Comparison of ENCODE assay signal across 16 cellular contexts in genomic region chr3:188415196-188415595, GRCh38.
DNase-seq lines count a peak whose midpoint lies in the region; ATAC-seq and TF ChIP-seq lines count a peak whose summit lies in the region.
"Had no signal": no experiment of that assay in that cellular context is flagged by ENCODE, and none has a peak within 500 bp of the region (broad histone marks: within the 10 kb centered on the region; RNA-seq: fewer than 3 reads in every experiment).

No MANE protein-coding gene starts in this region.

- H4K20me1 ChIP-seq in GM23248 (ENCODE audit: insufficient read depth): no peaks in the 10 kb centered on the region

- H3K9me3 ChIP-seq in GM23248 (ENCODE audit: low read depth): no peaks in the 10 kb centered on the region
- H3K9me3 ChIP-seq in gastrocnemius medialis: no peaks in the 10 kb centered on the region
- H3K9me3 ChIP-seq in uterus: no peaks in the 10 kb centered on the region
- H3K9me3 ChIP-seq in psoas muscle: no peaks in the 10 kb centered on the region

- no peak overlapping the region for H3K4me3 ChIP-seq in GM23248
- no peak overlapping the region for H3K4me3 ChIP-seq in gastrocnemius medialis
- H3K4me3 ChIP-seq in uterus: no peak overlapping the region
- no peak overlapping the region for H3K4me3 ChIP-seq in psoas muscle
- H3K4me3 ChIP-seq: GM23338 had no signal

- TF ChIP-seq POLR2A in gastrocnemius medialis (IDR thresholded peaks at IDR 0.05) (no peak), uterus (IDR thresholded peaks at IDR 0.05) (no peak)

- 0 out of 2 replicates have a peak, but pooled peaks cover 4% of the 10 kb centered on the region for H3F3A ChIP-seq in GM23248 (ENCODE audit: insufficient read depth)

- no peak overlapping the region for H2AFZ ChIP-seq in GM23248
- H2AFZ ChIP-seq: GM23338 had no signal

- H3K36me3 ChIP-seq in GM23248 (ENCODE audit: low read depth) (no peaks in the 10 kb centered on the region), gastrocnemius medialis (no peaks in the 10 kb centered on the region), uterus (no peaks in the 10 kb centered on the region), psoas muscle (ENCODE audit: insufficient read depth in 1 of 2, low read depth in 1 of 2) (no peaks in the 10 kb centered on the region)

- ATAC-seq in gastrocnemius medialis (no peak), psoas muscle (no peak), HG03175 (IDR thresholded peaks at IDR 0.05; ENCODE audit: unreplicated experiment) (no peak)
- ATAC-seq: GM23338 had no signal

- no peak overlapping the region for H3K27ac ChIP-seq in GM23248
- peak overlapping the region in 3 of 4 donors; percentile 81 to 84 (median 82) for H3K27ac ChIP-seq in gastrocnemius medialis
- no peak overlapping the region for H3K27ac ChIP-seq in uterus
- no peak overlapping the region for H3K27ac ChIP-seq in psoas muscle
- H3K27ac ChIP-seq: HL-60 had no signal

- no peak overlapping the region for H3K9ac ChIP-seq in GM23248

- H3K4me2 ChIP-seq in GM23248 (ENCODE audit: unreplicated experiment): no peak overlapping the region
- H3K4me2 ChIP-seq: GM23338 had no signal

- intact Hi-C loops in gastrocnemius medialis (cut with DNase I; ENCODE audit: low total_unique reads) (loop anchor here (5.0 kb wide), 2 partner anchors 537 to 673 kb away; no protein-coding TSS in a partner anchor), uterus (cut with DNase I; ENCODE audit: low total_unique reads) (no loop called here), psoas muscle (cut with DNase I) (no loop called here)

- no peaks in the 10 kb centered on the region for H3K9me2 ChIP-seq in GM23248 (ENCODE audit: insufficient read depth)

- H3K4me1 ChIP-seq in GM23248 (ENCODE audit: insufficient read depth) (peaks cover 27% of the 10 kb centered on the region), gastrocnemius medialis (peaks cover 9 to 27% of the 10 kb centered on the region in 2 donors), uterus (no peaks in the 10 kb centered on the region), psoas muscle (peaks cover 14% of the 10 kb centered on the region)

- WGBS in GM23248 (ENCODE audit: low coverage in 1 of 2, low lambda C conversion rate in 2 of 2, missing lambda C conversion rate in 2 of 2), 2 experiments: 39 to 42% methylated on average over 3 of the region's 3 CpGs
- 50 to 79% (median 68%) methylated on average over 3 of the region's 3 CpGs for WGBS in psoas muscle, 3 donors

- no peak for TF ChIP-seq CTCF in gastrocnemius medialis (IDR thresholded peaks at IDR 0.05 in 4 of 5, conservative IDR thresholded peaks at IDR 0.05 in 1 of 5)
- TF ChIP-seq CTCF in uterus (IDR thresholded peaks at IDR 0.05): no peak
- TF ChIP-seq CTCF in psoas muscle (IDR thresholded peaks at IDR 0.05): no peak

- DNase-seq in GM23248: peak; percentile 6
- DNase-seq in M059J (ENCODE audit: low read depth): peak; percentile 26
- peak; percentile 61 for DNase-seq in fibroblast of gingiva (ENCODE audit: low read depth)
- no peak for DNase-seq in gastrocnemius medialis
- no peak for DNase-seq in uterus
- no peak for DNase-seq in psoas muscle
- DNase-seq: DMS79 treated with DMSO at 0.1 percent for 48 hours, Kasumi-1, NCI-H1105, NCI-H2081 treated with DMSO at 0.1 percent for 48 hours, NCI-H2227 treated with DMSO at 0.1 percent for 48 hours, NCI-H510A treated with DMSO at 0.1 percent for 48 hours, NCI-H82 had no signal

- H3K79me2 ChIP-seq in GM23248 (ENCODE audit: insufficient read depth): peaks cover 79% of the 10 kb centered on the region

- in situ Hi-C loops in GM23248 (cut with MboI) (no loop called here), gastrocnemius medialis (cut with MboI; ENCODE audit: low sequenced_read_pairs in 4 of 4) (loop anchor here in 2 of 4 donors (10.0 to 25.0 kb wide), 2 partner anchors 150 to 678 kb away; partner anchors contain the start of gene BCL6 (in 2 of the 2))

- H3K27me3 ChIP-seq in GM23248 (replicated peaks; ENCODE audit: insufficient read depth) (no peaks in the 10 kb centered on the region), gastrocnemius medialis (no peaks in the 10 kb centered on the region), uterus (no peaks in the 10 kb centered on the region), psoas muscle (ENCODE audit: insufficient read depth in 3 of 3, low read length in 2 of 3) (no peaks in the 10 kb centered on the region)

Comparison
In these comparisons a context has a peak if more than half of its experiments do, and no peak if none do; other contexts are left out.
1. DNase-seq: peak in GM23248 (single experiment), M059J (single experiment) and fibroblast of gingiva (single experiment); none in gastrocnemius medialis (0 of 2), uterus (0 of 2) and psoas muscle (0 of 2).
2. H3K27ac ChIP-seq: peak in gastrocnemius medialis (3 of 4); none in GM23248 (single experiment), uterus (0 of 2) and psoas muscle (single experiment).